Comparison of ENCODE assay signal across 11 cellular contexts in the genomic region with DNA sequence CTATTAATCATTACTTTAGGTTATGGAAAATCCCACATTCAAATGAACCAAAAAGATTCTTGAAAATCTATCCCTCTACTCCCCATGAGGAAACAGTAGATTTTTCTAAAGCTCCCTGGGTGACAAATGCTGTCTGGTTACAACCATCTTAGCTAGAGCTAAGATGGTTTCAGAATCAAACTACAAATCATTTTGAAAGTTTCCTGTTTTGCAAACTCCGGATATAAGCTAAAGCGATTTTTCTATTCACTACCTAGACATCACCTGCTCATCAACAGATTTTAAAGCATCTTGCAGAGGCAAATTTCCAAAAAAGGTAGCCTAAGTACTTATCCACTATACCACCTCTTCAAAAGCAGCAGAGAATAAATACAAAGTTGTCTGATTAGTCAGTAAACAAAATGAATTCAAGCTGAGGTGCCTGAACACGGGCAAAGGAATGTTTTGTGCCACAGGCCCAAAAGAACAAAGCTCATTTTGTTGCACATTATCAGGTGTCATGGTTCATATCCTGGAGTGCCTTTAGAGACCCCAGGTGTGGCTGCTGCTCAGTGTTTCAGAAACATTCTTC.
A peak's percentile ranks its signal among the peaks of the same experiment; 100 is the strongest.
DNase-seq lines count a peak whose midpoint lies in the region; ATAC-seq and TF ChIP-seq lines count a peak whose summit lies in the region.
"Had no signal": no experiment of that assay in that cellular context is flagged by ENCODE, and none has a peak within 500 bp of the region (broad histone marks: within the 10 kb centered on the region; RNA-seq: fewer than 3 reads in every experiment).

No MANE protein-coding gene starts in this region.

- peak overlapping the region; percentile 95 for H3K27ac Mint-ChIP-seq in central memory CD8-positive, alpha-beta T cell (ENCODE audit: low read depth)
- no peak overlapping the region for H3K27ac Mint-ChIP-seq in progenitor cell of endocrine pancreas

- peak overlapping the region; percentile 48 for H3K4me3 Mint-ChIP-seq in central memory CD8-positive, alpha-beta T cell
- no peak overlapping the region for H3K4me3 Mint-ChIP-seq in progenitor cell of endocrine pancreas (ENCODE audit: low read depth)

- no peak for TF ChIP-seq CTCF in GM12864 (IDR thresholded peaks at IDR 0.05; ENCODE audit: low read depth, low read length, missing control alignments)
- no peak for TF ChIP-seq CTCF in progenitor cell of endocrine pancreas (IDR thresholded peaks at IDR 0.05; ENCODE audit: unreplicated experiment)

- DNase-seq in GM12864 (ENCODE audit: low read depth), result peak; percentile 65
- no peak for DNase-seq in central memory CD8-positive, alpha-beta T cell (ENCODE audit: low spot score in 2 of 2)
- no peak for DNase-seq in cardiac septum (ENCODE audit: low spot score)
- DNase-seq in progenitor cell of endocrine pancreas (ENCODE audit: low spot score, unreplicated experiment), result no peak
- DNase-seq in NCI-H2227 (lab: John Stamatoyannopoulos, UW; ENCODE audit: unreplicated experiment), result no peak
- DNase-seq in Right ventricle myocardium superior, result no peak
- DNase-seq: NCI-H2081 treated with DMSO at 0.1 percent for 48 hours, retina, upper lobe of right lung had no signal

- H3K9me3 Mint-ChIP-seq in central memory CD8-positive, alpha-beta T cell, result no peaks in the 10 kb centered on the region
- H3K9me3 Mint-ChIP-seq in progenitor cell of endocrine pancreas (ENCODE audit: low read depth), result no peaks in the 10 kb centered on the region

- intact Hi-C loops in cardiac septum (cut with DNase I), result no loop called here
- intact Hi-C loops in Right ventricle myocardium superior (cut with DNase I), result no loop called here

- ATAC-seq in GM19452 (IDR thresholded peaks at IDR 0.05; ENCODE audit: unreplicated experiment), result peak; percentile 55
- peak; percentile 55 for ATAC-seq in HG03139 (IDR thresholded peaks at IDR 0.05; ENCODE audit: unreplicated experiment)
- ATAC-seq in central memory CD8-positive, alpha-beta T cell (replicated peaks; ENCODE audit: extremely low read depth, poor library complexity, severe bottlenecking), result peak; percentile 61
- ATAC-seq in Right ventricle myocardium superior (ENCODE audit: poor library complexity), result no peak
- ATAC-seq: upper lobe of right lung had no signal

- peaks cover 2% of the 10 kb centered on the region for H3K36me3 Mint-ChIP-seq in central memory CD8-positive, alpha-beta T cell (ENCODE audit: insufficient read depth)
- no peaks in the 10 kb centered on the region for H3K36me3 Mint-ChIP-seq in progenitor cell of endocrine pancreas (ENCODE audit: insufficient read depth)

- no peaks in the 10 kb centered on the region for H3K27me3 Mint-ChIP-seq in central memory CD8-positive, alpha-beta T cell
- no peaks in the 10 kb centered on the region for H3K27me3 Mint-ChIP-seq in progenitor cell of endocrine pancreas

- peaks cover 85% of the 10 kb centered on the region for H3K4me1 Mint-ChIP-seq in central memory CD8-positive, alpha-beta T cell
- peaks cover 10% of the 10 kb centered on the region for H3K4me1 Mint-ChIP-seq in progenitor cell of endocrine pancreas (ENCODE audit: low read depth)

- H3K4me3 ChIP-seq in GM12864 (ENCODE audit: low read depth, low read length), result no peak overlapping the region; the same call in 1 of the 2 replicates
- H3K4me3 ChIP-seq: upper lobe of right lung had no signal
